Comparison of ENCODE assay signal across 18 cellular contexts in genomic region chr10:72024596-72024995, GRCh38.
DNase-seq lines count a peak whose midpoint lies in the region; ATAC-seq and TF ChIP-seq lines count a peak whose summit lies in the region.
"Had no signal": no experiment of that assay in that cellular context is flagged by ENCODE, and none has a peak within 500 bp of the region (broad histone marks: within the 10 kb centered on the region; RNA-seq: fewer than 3 reads in every experiment).

No MANE protein-coding gene starts in this region.

- DNase-seq in AG20443 (ENCODE audit: low spot score), result peak; percentile 44
- DNase-seq in epidermal melanocyte (ENCODE audit: insufficient read length, low spot score), result peak; percentile 38
- no peak for DNase-seq in nephron progenitor cell
- DNase-seq in type B pancreatic cell (ENCODE audit: extremely low spot score, unreplicated experiment), result no peak
- DNase-seq in NCI-H2227 (lab: John Stamatoyannopoulos, UW; ENCODE audit: unreplicated experiment), result no peak
- DNase-seq: ACHN; Calu3; CD8-positive, alpha-beta T cell; DMS53; DND-41; EL; HFFc6; KG1 had no signal

- no peak for TF ChIP-seq CTCF in nephron progenitor cell (IDR thresholded peaks at IDR 0.05)
- TF ChIP-seq CTCF in type B pancreatic cell (conservative IDR thresholded peaks at IDR 0.05), result no peak

- ATAC-seq in GM19351 (IDR thresholded peaks at IDR 0.05; ENCODE audit: unreplicated experiment), result no peak
- ATAC-seq in HG02642 (IDR thresholded peaks at IDR 0.05; ENCODE audit: poor library complexity, unreplicated experiment), result no peak
- ATAC-seq: CD8-positive, alpha-beta T cell; GM23338; HCT116 had no signal

- H3K27me3 Mint-ChIP-seq in nephron progenitor cell (ENCODE audit: low read depth, poor library complexity) (peaks cover 5% of the 10 kb centered on the region), type B pancreatic cell (no peaks in the 10 kb centered on the region)

- H3K36me3 Mint-ChIP-seq in nephron progenitor cell (ENCODE audit: low read depth) (no peaks in the 10 kb centered on the region), type B pancreatic cell (no peaks in the 10 kb centered on the region)
- H3K36me3 Mint-ChIP-seq: CD8-positive, alpha-beta T cell had no signal

- H3K27ac Mint-ChIP-seq in nephron progenitor cell, result peak overlapping the region; percentile 39
- no peak overlapping the region for H3K27ac Mint-ChIP-seq in type B pancreatic cell
- H3K27ac Mint-ChIP-seq: B cell; CD8-positive, alpha-beta T cell; GM23338; HFFc6 had no signal

- peaks cover 63% of the 10 kb centered on the region for H3K4me1 Mint-ChIP-seq in nephron progenitor cell
- H3K4me1 Mint-ChIP-seq in type B pancreatic cell (ENCODE audit: unreplicated experiment), result peaks cover 24% of the 10 kb centered on the region

- no peak overlapping the region for H3K4me3 Mint-ChIP-seq in nephron progenitor cell
- H3K4me3 Mint-ChIP-seq in type B pancreatic cell, result no peak overlapping the region
- H3K4me3 Mint-ChIP-seq: B cell; CD8-positive, alpha-beta T cell; GM23338; HFFc6 had no signal

- H3K9me3 Mint-ChIP-seq in nephron progenitor cell (peaks cover 8% of the 10 kb centered on the region), type B pancreatic cell (no peaks in the 10 kb centered on the region)
- H3K9me3 Mint-ChIP-seq: CD8-positive, alpha-beta T cell; GM23338; HFFc6 had no signal

Comparison
In these comparisons a context has a peak if more than half of its experiments do, and no peak if none do; other contexts are left out.
1. DNase-seq: peak in AG20443 (single experiment) and epidermal melanocyte (single experiment); none in nephron progenitor cell (single experiment), type B pancreatic cell (single experiment) and NCI-H2227 (single experiment).